1 cellular context compared by ENCODE assay signal in genomic region chr22:38700789-38701628, GRCh38.
TF ChIP-seq lines count a peak whose summit lies in the region.

JOSD1 (minus strand) TSS chr22:38700943; CDS start chr22:38699987, 956 bp downstream.

TF ChIP-seq in K562, 482 proteins besides CTCF, POLR2A, EP300 and RAD21 (continued from another document and continues in another):
- TF ChIP-seq MYBL2 (IDR thresholded peaks at IDR 0.05; ENCODE audit: low read depth), result no peak
- no peak for TF ChIP-seq MYBL2 (CRISPR knock-in tag; IDR thresholded peaks at IDR 0.05; ENCODE audit: borderline replicate concordance)
- no peak for TF ChIP-seq TEAD2 (tag; IDR thresholded peaks at IDR 0.05)
- TF ChIP-seq SNRNP70 (optimal IDR thresholded peaks at IDR 0.05; ENCODE audit: low read depth, low read length), result no peak
- peak; percentile 24; the same call in 1 of the 2 replicates for TF ChIP-seq ZNF431 (CRISPR knock-in tag; IDR thresholded peaks at IDR 0.05)
- no peak; the same call in 1 of the 2 replicates for TF ChIP-seq SP1 (CRISPR knock-in tag; IDR thresholded peaks at IDR 0.05)
- TF ChIP-seq MECOM (CRISPR knock-in tag; IDR thresholded peaks at IDR 0.05), result no peak
- TF ChIP-seq SMAD4 (CRISPR knock-in tag; conservative IDR thresholded peaks at IDR 0.05), result peak; percentile 87
- no peak for TF ChIP-seq SAFB2 (IDR thresholded peaks at IDR 0.05; ENCODE audit: borderline replicate concordance, low read depth, low read length, severe bottlenecking)
- peak; percentile 97 for TF ChIP-seq JUNB (CRISPR knock-in tag; conservative IDR thresholded peaks at IDR 0.05)
- no peak for TF ChIP-seq KDM1A (IDR thresholded peaks at IDR 0.05)
- no peak for TF ChIP-seq SLC30A9 (CRISPR knock-in tag; IDR thresholded peaks at IDR 0.05)
- no peak for TF ChIP-seq ZNF347 (CRISPR knock-in tag; IDR thresholded peaks at IDR 0.05; ENCODE audit: low read depth)
- no peak for TF ChIP-seq TAF9B (IDR thresholded peaks at IDR 0.05; ENCODE audit: partially characterized antibody)
- no peak for TF ChIP-seq SP2 (IDR thresholded peaks at IDR 0.05; ENCODE audit: extremely low read depth, low read depth, low read length, poor library complexity, severe bottlenecking)
- no peak for TF ChIP-seq THRB (CRISPR knock-in tag; conservative IDR thresholded peaks at IDR 0.05)
- TF ChIP-seq MAFK (IDR thresholded peaks at IDR 0.05; ENCODE audit: low read length), result no peak
- TF ChIP-seq KHSRP (IDR thresholded peaks at IDR 0.05), result peak; percentile 90
- no peak for TF ChIP-seq ZNF717 (CRISPR knock-in tag; IDR thresholded peaks at IDR 0.05)
- TF ChIP-seq, protein P1, sequence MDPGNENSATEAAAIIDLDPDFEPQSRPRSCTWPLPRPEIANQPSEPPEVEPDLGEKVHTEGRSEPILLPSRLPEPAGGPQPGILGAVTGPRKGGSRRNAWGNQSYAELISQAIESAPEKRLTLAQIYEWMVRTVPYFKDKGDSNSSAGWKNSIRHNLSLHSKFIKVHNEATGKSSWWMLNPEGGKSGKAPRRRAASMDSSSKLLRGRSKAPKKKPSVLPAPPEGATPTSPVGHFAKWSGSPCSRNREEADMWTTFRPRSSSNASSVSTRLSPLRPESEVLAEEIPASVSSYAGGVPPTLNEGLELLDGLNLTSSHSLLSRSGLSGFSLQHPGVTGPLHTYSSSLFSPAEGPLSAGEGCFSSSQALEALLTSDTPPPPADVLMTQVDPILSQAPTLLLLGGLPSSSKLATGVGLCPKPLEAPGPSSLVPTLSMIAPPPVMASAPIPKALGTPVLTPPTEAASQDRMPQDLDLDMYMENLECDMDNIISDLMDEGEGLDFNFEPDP (CRISPR knock-in tag; IDR thresholded peaks at IDR 0.05), result no peak
- TF ChIP-seq MNT (conservative IDR thresholded peaks at IDR 0.05), result peak; percentile 38 to 79; a peak in 3 of 4 replicates
- TF ChIP-seq SNIP1 (IDR thresholded peaks at IDR 0.05; ENCODE audit: low read depth), result no peak
- TF ChIP-seq NR4A1 (CRISPR knock-in tag; IDR thresholded peaks at IDR 0.05), result 0 out of 2 replicates have a peak, but pooled peaks have one; percentile 20
- no peak for TF ChIP-seq NR4A1 (tag; IDR thresholded peaks at IDR 0.05)
- TF ChIP-seq, protein P2, sequence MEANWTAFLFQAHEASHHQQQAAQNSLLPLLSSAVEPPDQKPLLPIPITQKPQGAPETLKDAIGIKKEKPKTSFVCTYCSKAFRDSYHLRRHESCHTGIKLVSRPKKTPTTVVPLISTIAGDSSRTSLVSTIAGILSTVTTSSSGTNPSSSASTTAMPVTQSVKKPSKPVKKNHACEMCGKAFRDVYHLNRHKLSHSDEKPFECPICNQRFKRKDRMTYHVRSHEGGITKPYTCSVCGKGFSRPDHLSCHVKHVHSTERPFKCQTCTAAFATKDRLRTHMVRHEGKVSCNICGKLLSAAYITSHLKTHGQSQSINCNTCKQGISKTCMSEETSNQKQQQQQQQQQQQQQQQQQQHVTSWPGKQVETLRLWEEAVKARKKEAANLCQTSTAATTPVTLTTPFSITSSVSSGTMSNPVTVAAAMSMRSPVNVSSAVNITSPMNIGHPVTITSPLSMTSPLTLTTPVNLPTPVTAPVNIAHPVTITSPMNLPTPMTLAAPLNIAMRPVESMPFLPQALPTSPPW (CRISPR knock-in tag; IDR thresholded peaks at IDR 0.05), result peak; percentile 89
- TF ChIP-seq CEBPB (tag; IDR thresholded peaks at IDR 0.05), result peak; percentile 57
- no peak for TF ChIP-seq SAP30 (IDR thresholded peaks at IDR 0.05; ENCODE audit: borderline replicate concordance, insufficient read depth, low read depth, low read length, poor library complexity, severe bottlenecking)
- no peak for TF ChIP-seq CHD4 (IDR thresholded peaks at IDR 0.05; ENCODE audit: insufficient read depth, insufficient replicate concordance, low read depth, low read length, poor library complexity, severe bottlenecking)
- TF ChIP-seq ZNF696 (CRISPR knock-in tag; conservative IDR thresholded peaks at IDR 0.05), result no peak
- TF ChIP-seq CREBBP (IDR thresholded peaks at IDR 0.05; ENCODE audit: low read depth, low read length), result no peak
- TF ChIP-seq PRDM10 (IDR thresholded peaks at IDR 0.05; ENCODE audit: partially characterized antibody), result no peak
- TF ChIP-seq, protein P3, sequence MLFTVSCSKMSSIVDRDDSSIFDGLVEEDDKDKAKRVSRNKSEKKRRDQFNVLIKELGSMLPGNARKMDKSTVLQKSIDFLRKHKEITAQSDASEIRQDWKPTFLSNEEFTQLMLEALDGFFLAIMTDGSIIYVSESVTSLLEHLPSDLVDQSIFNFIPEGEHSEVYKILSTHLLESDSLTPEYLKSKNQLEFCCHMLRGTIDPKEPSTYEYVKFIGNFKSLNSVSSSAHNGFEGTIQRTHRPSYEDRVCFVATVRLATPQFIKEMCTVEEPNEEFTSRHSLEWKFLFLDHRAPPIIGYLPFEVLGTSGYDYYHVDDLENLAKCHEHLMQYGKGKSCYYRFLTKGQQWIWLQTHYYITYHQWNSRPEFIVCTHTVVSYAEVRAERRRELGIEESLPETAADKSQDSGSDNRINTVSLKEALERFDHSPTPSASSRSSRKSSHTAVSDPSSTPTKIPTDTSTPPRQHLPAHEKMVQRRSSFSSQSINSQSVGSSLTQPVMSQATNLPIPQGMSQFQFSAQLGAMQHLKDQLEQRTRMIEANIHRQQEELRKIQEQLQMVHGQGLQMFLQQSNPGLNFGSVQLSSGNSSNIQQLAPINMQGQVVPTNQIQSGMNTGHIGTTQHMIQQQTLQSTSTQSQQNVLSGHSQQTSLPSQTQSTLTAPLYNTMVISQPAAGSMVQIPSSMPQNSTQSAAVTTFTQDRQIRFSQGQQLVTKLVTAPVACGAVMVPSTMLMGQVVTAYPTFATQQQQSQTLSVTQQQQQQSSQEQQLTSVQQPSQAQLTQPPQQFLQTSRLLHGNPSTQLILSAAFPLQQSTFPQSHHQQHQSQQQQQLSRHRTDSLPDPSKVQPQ (CRISPR knock-in tag; IDR thresholded peaks at IDR 0.05; ENCODE audit: borderline replicate concordance), result no peak
- no peak for TF ChIP-seq SMAD1 (IDR thresholded peaks at IDR 0.05; ENCODE audit: low read depth, low read length, partially characterized antibody)
- TF ChIP-seq ZNF668 (CRISPR knock-in tag; IDR thresholded peaks at IDR 0.05), result no peak
- no peak for TF ChIP-seq ZNF408 (CRISPR knock-in tag; IDR thresholded peaks at IDR 0.05; ENCODE audit: low read depth)
- TF ChIP-seq ZNF830 (CRISPR knock-in tag; IDR thresholded peaks at IDR 0.05), result no peak
- TF ChIP-seq SRSF1 (IDR thresholded peaks at IDR 0.05; ENCODE audit: low read depth, low read length), result no peak
- no peak for TF ChIP-seq ZNF707 (CRISPR knock-in tag; conservative IDR thresholded peaks at IDR 0.05)
- TF ChIP-seq RHOXF2B (CRISPR knock-in tag; conservative IDR thresholded peaks at IDR 0.05), result no peak
- no peak for TF ChIP-seq HINFP (tag; conservative IDR thresholded peaks at IDR 0.05; ENCODE audit: low read depth)
- TF ChIP-seq, protein P4, sequence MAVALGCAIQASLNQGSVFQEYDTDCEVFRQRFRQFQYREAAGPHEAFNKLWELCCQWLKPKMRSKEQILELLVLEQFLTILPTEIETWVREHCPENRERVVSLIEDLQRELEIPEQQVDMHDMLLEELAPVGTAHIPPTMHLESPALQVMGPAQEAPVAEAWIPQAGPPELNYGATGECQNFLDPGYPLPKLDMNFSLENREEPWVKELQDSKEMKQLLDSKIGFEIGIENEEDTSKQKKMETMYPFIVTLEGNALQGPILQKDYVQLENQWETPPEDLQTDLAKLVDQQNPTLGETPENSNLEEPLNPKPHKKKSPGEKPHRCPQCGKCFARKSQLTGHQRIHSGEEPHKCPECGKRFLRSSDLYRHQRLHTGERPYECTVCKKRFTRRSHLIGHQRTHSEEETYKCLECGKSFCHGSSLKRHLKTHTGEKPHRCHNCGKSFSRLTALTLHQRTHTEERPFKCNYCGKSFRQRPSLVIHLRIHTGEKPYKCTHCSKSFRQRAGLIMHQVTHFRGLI (CRISPR knock-in tag; IDR thresholded peaks at IDR 0.05), result no peak
- TF ChIP-seq, protein P5, sequence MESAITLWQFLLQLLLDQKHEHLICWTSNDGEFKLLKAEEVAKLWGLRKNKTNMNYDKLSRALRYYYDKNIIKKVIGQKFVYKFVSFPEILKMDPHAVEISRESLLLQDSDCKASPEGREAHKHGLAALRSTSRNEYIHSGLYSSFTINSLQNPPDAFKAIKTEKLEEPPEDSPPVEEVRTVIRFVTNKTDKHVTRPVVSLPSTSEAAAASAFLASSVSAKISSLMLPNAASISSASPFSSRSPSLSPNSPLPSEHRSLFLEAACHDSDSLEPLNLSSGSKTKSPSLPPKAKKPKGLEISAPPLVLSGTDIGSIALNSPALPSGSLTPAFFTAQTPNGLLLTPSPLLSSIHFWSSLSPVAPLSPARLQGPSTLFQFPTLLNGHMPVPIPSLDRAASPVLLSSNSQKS (CRISPR knock-in tag; IDR thresholded peaks at IDR 0.05), result no peak
- TF ChIP-seq ZNF398 (CRISPR knock-in tag; IDR thresholded peaks at IDR 0.05), result no peak
- no peak for TF ChIP-seq HNRNPUL1 (IDR thresholded peaks at IDR 0.05; ENCODE audit: low read length)
- TF ChIP-seq, protein P6, sequence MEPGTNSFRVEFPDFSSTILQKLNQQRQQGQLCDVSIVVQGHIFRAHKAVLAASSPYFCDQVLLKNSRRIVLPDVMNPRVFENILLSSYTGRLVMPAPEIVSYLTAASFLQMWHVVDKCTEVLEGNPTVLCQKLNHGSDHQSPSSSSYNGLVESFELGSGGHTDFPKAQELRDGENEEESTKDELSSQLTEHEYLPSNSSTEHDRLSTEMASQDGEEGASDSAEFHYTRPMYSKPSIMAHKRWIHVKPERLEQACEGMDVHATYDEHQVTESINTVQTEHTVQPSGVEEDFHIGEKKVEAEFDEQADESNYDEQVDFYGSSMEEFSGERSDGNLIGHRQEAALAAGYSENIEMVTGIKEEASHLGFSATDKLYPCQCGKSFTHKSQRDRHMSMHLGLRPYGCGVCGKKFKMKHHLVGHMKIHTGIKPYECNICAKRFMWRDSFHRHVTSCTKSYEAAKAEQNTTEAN (CRISPR knock-in tag; IDR thresholded peaks at IDR 0.05), result no peak
- no peak for TF ChIP-seq RFX7 (CRISPR knock-in tag; IDR thresholded peaks at IDR 0.05)
